18 cellular contexts compared by ENCODE assay signal in the genomic region with DNA sequence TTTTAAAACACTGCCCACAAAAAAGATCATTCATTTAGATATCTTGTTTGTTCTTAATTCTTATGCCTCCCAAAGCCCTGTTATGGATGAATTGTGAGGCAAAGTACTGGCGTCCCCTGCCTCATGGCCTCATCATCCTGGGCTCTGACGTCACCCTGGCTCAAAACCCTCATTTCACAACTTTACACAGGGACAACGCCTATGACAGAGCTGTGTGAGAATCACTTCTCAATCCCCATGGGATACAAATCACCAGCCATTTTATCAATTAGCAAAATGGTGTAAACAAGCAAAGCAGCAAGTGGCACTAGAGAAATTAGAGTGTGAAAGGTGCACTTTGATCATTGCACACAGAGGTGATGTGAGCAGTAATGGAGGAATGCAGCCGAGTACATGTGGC. TPM values are rescaled to one million over a fixed set of nuclear protein-coding genes. Genes with fewer than 3 reads are reported as not detected.
DNase-seq lines count a peak whose midpoint lies in the region; ATAC-seq and TF ChIP-seq lines count a peak whose summit lies in the region.
"Had no signal": no experiment of that assay in that cellular context is flagged by ENCODE, and none has a peak within 500 bp of the region (broad histone marks: within the 10 kb centered on the region; RNA-seq: fewer than 3 reads in every experiment).

No MANE protein-coding gene starts in this region.

- POLR2A ChIA-PET in PC-3 (lab: Charles Lee; ENCODE audit: unreplicated experiment) = no interaction called here

- WGBS in endodermal cell (ENCODE audit: insufficient coverage in 1 of 2, insufficient read length in 1 of 2), 2 experiments = 84 to 88% methylated on average over 4 of the region's 4 CpGs

- H3K79me2 ChIP-seq in PC-3 (ENCODE audit: low read length) = peaks cover 52% of the 10 kb centered on the region

- peak overlapping the region; percentile 99 for H3K27ac ChIP-seq in PC-3 (ENCODE audit: low read length)
- no peak overlapping the region for H3K27ac ChIP-seq in endodermal cell (ENCODE audit: low read depth, low read length)
- H3K27ac ChIP-seq: foreskin keratinocyte, tibial nerve had no signal

- peaks cover 14% of the 10 kb centered on the region for H3K9me3 Mint-ChIP-seq in endodermal cell
- H3K9me3 Mint-ChIP-seq: natural killer cell treated with Interleukin-12 subunit alpha and Interleukin-12 subunit beta and Interleukin-15 and Interleukin-18, amount 100 ng/mL, for 72 hours had no signal

- H3F3A ChIP-seq in PC-3 (ENCODE audit: low read length, unreplicated experiment) = no peaks in the 10 kb centered on the region

- intact Hi-C loops in PC-3 (cut with micrococcal nuclease) = no loop called here

- H3K4me1 ChIP-seq in PC-3 (ENCODE audit: insufficient read depth, low read length) = peaks cover 65% of the 10 kb centered on the region
- H3K4me1 ChIP-seq in endodermal cell (ENCODE audit: control insufficient read depth, insufficient read depth, low read length) = no peaks in the 10 kb centered on the region
- H3K4me1 ChIP-seq: tibial nerve had no signal

- no peaks in the 10 kb centered on the region for H3K27me3 ChIP-seq in PC-3 (ENCODE audit: low read length)
- H3K27me3 ChIP-seq in endodermal cell (ENCODE audit: control insufficient read depth, insufficient read depth, low read length, poor library complexity, severe bottlenecking) = no peaks in the 10 kb centered on the region
- H3K27me3 ChIP-seq: foreskin keratinocyte, tibial nerve had no signal

- H3K4me1 Mint-ChIP-seq in endodermal cell = peaks cover 11% of the 10 kb centered on the region
- H3K4me1 Mint-ChIP-seq: activated naive CD8-positive, alpha-beta T cell treated with anti-CD3 and anti-CD28 coated beads, Interleukin-2, amount 10 ng/mL, durations not matched to agents 7 days and 5 days had no signal

- ATAC-seq in PC-3 = no peak
- no peak for ATAC-seq in GM19467 (IDR thresholded peaks at IDR 0.05; ENCODE audit: unreplicated experiment)
- no peak for ATAC-seq in GM18909 (IDR thresholded peaks at IDR 0.05; ENCODE audit: poor library complexity, unreplicated experiment)
- ATAC-seq in HG02588 (IDR thresholded peaks at IDR 0.05; ENCODE audit: unreplicated experiment) = no peak
- ATAC-seq: natural killer cell treated with Interleukin-12 subunit alpha and Interleukin-12 subunit beta and Interleukin-15 and Interleukin-18, amount 100 ng/mL, for 72 hours had no signal

- H3K27ac Mint-ChIP-seq in endodermal cell = no peak overlapping the region
- H3K27ac Mint-ChIP-seq: activated naive CD8-positive, alpha-beta T cell treated with anti-CD3 and anti-CD28 coated beads, Interleukin-2, amount 10 ng/mL, durations not matched to agents 7 days and 5 days; activated T-cell treated with anti-CD3 and anti-CD28 coated beads, Interleukin-2, amount 50 U/mL, for 24 hours; dendritic cell treated with granulocyte-macrophage colony-stimulating factor and Interleukin-4, amounts not matched to agents 40 ng/mL and 50 ng/mL, for 4 days; natural killer cell treated with Interleukin-12 subunit alpha and Interleukin-12 subunit beta and Interleukin-15 and Interleukin-18, amount 100 ng/mL, for 72 hours had no signal

- no peaks in the 10 kb centered on the region for H4K20me1 ChIP-seq in PC-3 (ENCODE audit: low read length)

- no TSS peak for BruUV-seq in PC-3 (replicated peaks; lab: Mats Ljungman, UMichigan)

- H3K9me2 ChIP-seq in PC-3 (replicated peaks; ENCODE audit: low read length) = no peaks in the 10 kb centered on the region

- H3K36me3 Mint-ChIP-seq in endodermal cell (ENCODE audit: low read depth) = no peaks in the 10 kb centered on the region
- H3K36me3 Mint-ChIP-seq: activated naive CD8-positive, alpha-beta T cell treated with anti-CD3 and anti-CD28 coated beads, Interleukin-2, amount 10 ng/mL, durations not matched to agents 7 days and 5 days had no signal

- H3K4me3 ChIP-seq in PC-3 (ENCODE audit: low read length) = no peak overlapping the region
- no peak overlapping the region for H3K4me3 ChIP-seq in endodermal cell (ENCODE audit: low read length)
- H3K4me3 ChIP-seq: tibial nerve had no signal

- no peaks in the 10 kb centered on the region for H3K36me3 ChIP-seq in PC-3 (ENCODE audit: low read depth, low read length)
- no peaks in the 10 kb centered on the region for H3K36me3 ChIP-seq in endodermal cell (ENCODE audit: control insufficient read depth, insufficient read depth, low read length)
- H3K36me3 ChIP-seq: tibial nerve had no signal

- H3K4me2 ChIP-seq in PC-3 (ENCODE audit: low read length) = peak overlapping the region; percentile 53

- no peak overlapping the region for H3K4me3 Mint-ChIP-seq in endodermal cell
- H3K4me3 Mint-ChIP-seq: activated naive CD8-positive, alpha-beta T cell treated with anti-CD3 and anti-CD28 coated beads, Interleukin-2, amount 10 ng/mL, durations not matched to agents 7 days and 5 days; activated T-cell treated with anti-CD3 and anti-CD28 coated beads, Interleukin-2, amount 50 U/mL, for 24 hours; dendritic cell treated with granulocyte-macrophage colony-stimulating factor and Interleukin-4, amounts not matched to agents 40 ng/mL and 50 ng/mL, for 4 days; natural killer cell treated with Interleukin-12 subunit alpha and Interleukin-12 subunit beta and Interleukin-15 and Interleukin-18, amount 100 ng/mL, for 72 hours had no signal

- DNase-seq in EL (peak; percentile 25), PC-3 (no peak), endodermal cell (peak; percentile 18), iris pigment epithelial cell (ENCODE audit: low read depth) (peak; percentile 29), cerebellar cortex (ENCODE audit: low spot score) (no peak)
- DNase-seq: activated naive CD8-positive, alpha-beta T cell treated with anti-CD3 and anti-CD28 coated beads, Interleukin-2, amount 10 ng/mL, durations not matched to agents 7 days and 5 days; activated T-cell treated with anti-CD3 and anti-CD28 coated beads, Interleukin-2, amount 50 U/mL, for 24 hours; COR-L47; GDM1; NCI-H2107; stimulated activated CD4-positive, alpha-beta T cell treated with anti-CD3 and anti-CD28 coated beads, Interleukin-2, amount 100 ng/mL, for 24 hours had no signal

- TF ChIP-seq CTCF in PC-3 (conservative IDR thresholded peaks at IDR 0.05; ENCODE audit: low read depth, low read length) = no peak
- no peak for TF ChIP-seq CTCF in endodermal cell (conservative IDR thresholded peaks at IDR 0.05)

- CTCF ChIA-PET in PC-3 (lab: Charles Lee) = no interaction called here

- peak overlapping the region; percentile 75 for H3K9ac ChIP-seq in PC-3 (ENCODE audit: low read length)
- no peak overlapping the region for H3K9ac ChIP-seq in endodermal cell (ENCODE audit: extremely low read depth, low read length, poor library complexity, severe bottlenecking)

- H3K9me3 ChIP-seq in PC-3 (ENCODE audit: low read length) (no peaks in the 10 kb centered on the region), endodermal cell (ENCODE audit: control insufficient read depth, low read length) (no peaks in the 10 kb centered on the region)

- peaks cover 6% of the 10 kb centered on the region for H3K27me3 Mint-ChIP-seq in endodermal cell (ENCODE audit: insufficient read depth)

- H2AFZ ChIP-seq in PC-3 (ENCODE audit: low read length) = no peak overlapping the region

RNA-seq across cellular contexts. Expression of gene FHOD3, which starts 16.6 kb away (rescaled TPM):
- 18.1 and 32.2 TPM in 2 replicates for total RNA-seq in PC-3 (2014; rRNA removed)
- 1 to 10 TPM; 2.8 to 3.1 TPM for total RNA-seq in endodermal cell
- polyA plus RNA-seq in endodermal cell (2013, experiment 1 of 2) = 20.7 TPM
- polyA plus RNA-seq in endodermal cell (2013, experiment 2 of 2) = 21.9 TPM
- total RNA-seq: activated naive CD8-positive, alpha-beta T cell treated with anti-CD3 and anti-CD28 coated beads, Interleukin-2, amount 10 ng/mL, durations not matched to agents 7 days and 5 days; natural killer cell treated with Interleukin-12 subunit alpha and Interleukin-12 subunit beta and Interleukin-15 and Interleukin-18, amount 100 ng/mL, for 72 hours had no signal

Comparison
In these comparisons a context has a peak if more than half of its experiments do, and no peak if none do; other contexts are left out.
1. DNase-seq: peak in EL (single experiment), endodermal cell (single experiment) and iris pigment epithelial cell (single experiment); none in PC-3 (single experiment) and cerebellar cortex (single experiment).